In the genomic region with DNA sequence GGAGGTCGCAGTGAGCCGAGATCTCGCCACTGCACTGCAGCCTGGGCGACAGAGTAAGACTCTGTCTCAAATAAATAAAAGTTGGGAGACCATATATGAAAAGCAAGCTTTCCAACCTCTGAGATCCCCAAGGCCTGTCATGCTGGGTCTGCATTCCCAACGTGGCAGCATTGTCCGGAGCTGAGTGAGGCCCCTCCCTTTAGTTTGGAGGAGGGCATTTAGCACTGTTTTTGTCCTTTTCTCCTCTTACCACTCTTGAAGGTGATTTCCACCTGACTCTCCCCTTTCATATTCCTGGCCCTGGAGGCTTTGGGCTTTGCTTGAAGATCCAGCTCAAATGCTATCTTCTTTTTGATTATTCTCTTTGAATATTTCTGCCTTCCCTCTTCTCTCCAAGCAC, we compare ENCODE assay signal across 20 cellular contexts. TPM values are rescaled to one million over a fixed set of nuclear protein-coding genes. Genes with fewer than 3 reads are reported as not detected.
DNase-seq lines count a peak whose midpoint lies in the region; ATAC-seq and TF ChIP-seq lines count a peak whose summit lies in the region.
"Had no signal": no experiment of that assay in that cellular context is flagged by ENCODE, and none has a peak within 500 bp of the region (broad histone marks: within the 10 kb centered on the region; RNA-seq: fewer than 3 reads in every experiment).

No MANE protein-coding gene starts in this region.

- H3K4me3 ChIP-seq in spleen: no peak overlapping the region
- H3K4me3 ChIP-seq: BLaER1, HAP-1, MG63 had no signal

- H3K4me1 ChIP-seq in H9 (ENCODE audit: insufficient read depth, low read length) (peaks cover 10% of the 10 kb centered on the region; the same call in 1 of the 2 replicates), spleen (peaks cover 5 to 28% (median 21%) of the 10 kb centered on the region in 6 donors)

- no peak overlapping the region for H3K27ac ChIP-seq in CD4-positive, alpha-beta T cell (ENCODE audit: low read depth, low read length)
- H3K27ac ChIP-seq in H9 (ENCODE audit: insufficient read length, low read depth, low read length) (no peak overlapping the region), spleen (no peak overlapping the region)
- H3K27ac ChIP-seq: BLaER1 had no signal

- H3K18ac ChIP-seq in H9 (ENCODE audit: insufficient read length, low read depth, low read length): no peak overlapping the region

- TF ChIP-seq CTCF in CD4-positive, alpha-beta T cell (IDR thresholded peaks at IDR 0.05): no peak
- no peak for TF ChIP-seq CTCF in H9 (conservative IDR thresholded peaks at IDR 0.05)
- no peak for TF ChIP-seq CTCF in endothelial cell (IDR thresholded peaks at IDR 0.05; ENCODE audit: unreplicated experiment)
- TF ChIP-seq CTCF in spleen (IDR thresholded peaks at IDR 0.05 in 8 of 11, conservative IDR thresholded peaks at IDR 0.05 in 3 of 11): no peak

- no peak overlapping the region for H2BK120ac ChIP-seq in H9 (ENCODE audit: low read depth, low read length, poor library complexity, severe bottlenecking)

- POLR2A ChIA-PET in CD4-positive, alpha-beta T cell (lab: Charles Lee): no interaction called here

- ATAC-seq in CD4-positive, alpha-beta T cell (ENCODE audit: poor library complexity): no peak

- no peak overlapping the region for H3K27ac Mint-ChIP-seq in CD4-positive, alpha-beta T cell
- peak overlapping the region in 2 of 3 experiments; percentile 62 to 75; a peak in 1 of 7 replicates for H3K27ac Mint-ChIP-seq in H9
- peak overlapping the region; percentile 70 for H3K27ac Mint-ChIP-seq in endothelial cell (ENCODE audit: unreplicated experiment)
- H3K27ac Mint-ChIP-seq in activated naive CD4-positive, alpha-beta T cell treated with anti-CD3 and anti-CD28 coated beads, Interleukin-2, amount 10 ng/mL, durations not matched to agents 7 days and 5 days: no peak overlapping the region
- no peak overlapping the region for H3K27ac Mint-ChIP-seq in activated naive CD8-positive, alpha-beta T cell treated with anti-CD3 and anti-CD28 coated beads for 36 hours
- H3K27ac Mint-ChIP-seq: HFFc6 had no signal

- H3K9me3 Mint-ChIP-seq in CD4-positive, alpha-beta T cell: no peaks in the 10 kb centered on the region
- H3K9me3 Mint-ChIP-seq in H9 (no peaks in the 10 kb centered on the region), endothelial cell (ENCODE audit: unreplicated experiment) (no peaks in the 10 kb centered on the region)
- no peaks in the 10 kb centered on the region for H3K9me3 Mint-ChIP-seq in activated naive CD4-positive, alpha-beta T cell treated with anti-CD3 and anti-CD28 coated beads, Interleukin-2, amount 10 ng/mL, durations not matched to agents 7 days and 5 days
- no peaks in the 10 kb centered on the region for H3K9me3 Mint-ChIP-seq in activated naive CD8-positive, alpha-beta T cell treated with anti-CD3 and anti-CD28 coated beads for 36 hours
- H3K9me3 Mint-ChIP-seq: CD4-positive, CD25-positive, alpha-beta regulatory T cell; HFFc6 had no signal

- no peak overlapping the region for H3T11ph ChIP-seq in H9 (ENCODE audit: low read length)

- no peak overlapping the region for H3K56ac ChIP-seq in H9 (ENCODE audit: insufficient read length, low read depth, low read length)

- peaks cover 14% of the 10 kb centered on the region; the same call in 1 of the 2 replicates for H3K79me2 ChIP-seq in H9 (ENCODE audit: insufficient read depth, low read length)

- H3K4me2 ChIP-seq in H9 (ENCODE audit: insufficient read depth, insufficient read length, low read length): no peak overlapping the region
- H3K4me2 ChIP-seq: BLaER1 had no signal

- H2AFZ ChIP-seq in H9 (ENCODE audit: low read length): no peak overlapping the region

- no peak overlapping the region for H4K91ac ChIP-seq in H9 (ENCODE audit: insufficient read length, low read depth, low read length)

- no peaks in the 10 kb centered on the region for H3K9me3 ChIP-seq in CD4-positive, alpha-beta T cell (ENCODE audit: control insufficient read depth, low read length)
- no peaks in the 10 kb centered on the region for H3K9me3 ChIP-seq in H9 (ENCODE audit: control insufficient read depth, low read depth, low read length)
- no peaks in the 10 kb centered on the region for H3K9me3 ChIP-seq in spleen
- H3K9me3 ChIP-seq: BLaER1, HAP-1, MG63 had no signal

- H3K79me1 ChIP-seq in H9 (ENCODE audit: insufficient read depth, low read depth, low read length, poor library complexity, severe bottlenecking): peaks cover 7% of the 10 kb centered on the region

- CTCF ChIA-PET in CD4-positive, alpha-beta T cell (lab: Charles Lee): no interaction called here
- CTCF ChIA-PET in activated naive CD4-positive, alpha-beta T cell treated with anti-CD3 and anti-CD28 coated beads, Interleukin-2, amount 10 ng/mL, durations not matched to agents 7 days and 5 days (lab: Charles Lee): interaction anchor here (1.0 kb wide), 1 partner anchor 128 kb away, joined by 4 read pairs; no protein-coding TSS in a partner anchor

- H3K4me3 Mint-ChIP-seq in CD4-positive, alpha-beta T cell: peak overlapping the region; percentile 45
- H3K4me3 Mint-ChIP-seq in H9: peak overlapping the region in 1 of 2 experiments; percentile 50; a peak in 1 of 5 replicates
- no peak overlapping the region for H3K4me3 Mint-ChIP-seq in endothelial cell (ENCODE audit: unreplicated experiment)
- no peak overlapping the region for H3K4me3 Mint-ChIP-seq in activated naive CD4-positive, alpha-beta T cell treated with anti-CD3 and anti-CD28 coated beads, Interleukin-2, amount 10 ng/mL, durations not matched to agents 7 days and 5 days
- no peak overlapping the region for H3K4me3 Mint-ChIP-seq in activated naive CD8-positive, alpha-beta T cell treated with anti-CD3 and anti-CD28 coated beads for 36 hours
- H3K4me3 Mint-ChIP-seq: HFFc6 had no signal

- H2BK12ac ChIP-seq in H9 (ENCODE audit: insufficient read length, low read depth, low read length): no peak overlapping the region

- intact Hi-C loops in CD4-positive, alpha-beta T cell (cut with DNase I, micrococcal nuclease): loop anchor here in 1 of 2 experiments (10.0 kb wide), 1 partner anchor 204 kb away; a partner anchor contains a TSS
- intact Hi-C loops in spleen (cut with DNase I; ENCODE audit: low total_unique reads): no loop called here

- H3K36me3 Mint-ChIP-seq in CD4-positive, alpha-beta T cell (ENCODE audit: low read depth): peaks cover 4% of the 10 kb centered on the region
- H3K36me3 Mint-ChIP-seq in H9 (ENCODE audit: insufficient read depth in 1 of 3, low read depth in 3 of 3): peaks cover 4 to 18% (median 12%) of the 10 kb centered on the region in 3 experiments
- H3K36me3 Mint-ChIP-seq in endothelial cell (ENCODE audit: low read depth, unreplicated experiment): peaks cover 22% of the 10 kb centered on the region
- peaks cover 8% of the 10 kb centered on the region for H3K36me3 Mint-ChIP-seq in activated naive CD4-positive, alpha-beta T cell treated with anti-CD3 and anti-CD28 coated beads, Interleukin-2, amount 10 ng/mL, durations not matched to agents 7 days and 5 days
- H3K36me3 Mint-ChIP-seq in activated naive CD8-positive, alpha-beta T cell treated with anti-CD3 and anti-CD28 coated beads for 36 hours: no peaks in the 10 kb centered on the region
- H3K36me3 Mint-ChIP-seq: CD4-positive, CD25-positive, alpha-beta regulatory T cell had no signal

- no peak for TF ChIP-seq POLR2A in spleen (IDR thresholded peaks at IDR 0.05)

- no peak overlapping the region for H2AK5ac ChIP-seq in H9 (ENCODE audit: insufficient read length, low read length)

- no peak overlapping the region for H4K8ac ChIP-seq in H9 (replicated peaks; ENCODE audit: insufficient read length, low read depth, low read length)

- H3K4ac ChIP-seq in H9 (ENCODE audit: low read depth, low read length): no peak overlapping the region

- no peak overlapping the region for H2BK20ac ChIP-seq in H9 (ENCODE audit: low read depth, low read length, poor library complexity, severe bottlenecking)

- no peak overlapping the region for H2BK5ac ChIP-seq in H9 (ENCODE audit: insufficient read length, low read length)

- H3K9ac ChIP-seq in H9 (ENCODE audit: extremely low read depth, insufficient read length, low read length): no peak overlapping the region
- H3K9ac ChIP-seq: BLaER1 had no signal

- H3K27me3 Mint-ChIP-seq in CD4-positive, alpha-beta T cell: no peaks in the 10 kb centered on the region
- H3K27me3 Mint-ChIP-seq in H9 (ENCODE audit: low read depth): no peaks in the 10 kb centered on the region
- H3K27me3 Mint-ChIP-seq in endothelial cell (ENCODE audit: unreplicated experiment): peaks cover 8% of the 10 kb centered on the region
- peaks cover 20% of the 10 kb centered on the region for H3K27me3 Mint-ChIP-seq in activated naive CD4-positive, alpha-beta T cell treated with anti-CD3 and anti-CD28 coated beads, Interleukin-2, amount 10 ng/mL, durations not matched to agents 7 days and 5 days
- peaks cover 3% of the 10 kb centered on the region for H3K27me3 Mint-ChIP-seq in activated naive CD8-positive, alpha-beta T cell treated with anti-CD3 and anti-CD28 coated beads for 36 hours

- peaks cover 14% of the 10 kb centered on the region for H3K23me2 ChIP-seq in H9 (ENCODE audit: insufficient read length, low read depth, low read length, poor library complexity, severe bottlenecking)

- no CpG with 5 or more reads among the region's 6 CpGs for WGBS in H9 (ENCODE audit: extremely low coverage, insufficient read length, low lambda C conversion rate)
- WGBS in spleen, 5 donors: 85 to 95% (median 90%) methylated on average over 6 of the region's 6 CpGs

- no peak overlapping the region for H2BK15ac ChIP-seq in H9 (ENCODE audit: low read depth, low read length)

- peaks cover 20% of the 10 kb centered on the region for H3K4me1 Mint-ChIP-seq in CD4-positive, alpha-beta T cell (ENCODE audit: low read depth)
- H3K4me1 Mint-ChIP-seq in H9 (peaks cover 25 to 39% of the 10 kb centered on the region in 2 experiments), endothelial cell (ENCODE audit: unreplicated experiment) (peaks cover 20% of the 10 kb centered on the region)
- peaks cover 18% of the 10 kb centered on the region for H3K4me1 Mint-ChIP-seq in activated naive CD4-positive, alpha-beta T cell treated with anti-CD3 and anti-CD28 coated beads, Interleukin-2, amount 10 ng/mL, durations not matched to agents 7 days and 5 days
- H3K4me1 Mint-ChIP-seq in activated naive CD8-positive, alpha-beta T cell treated with anti-CD3 and anti-CD28 coated beads for 36 hours: peaks cover 17% of the 10 kb centered on the region

- no peak for DNase-seq in CD4-positive, alpha-beta T cell
- DNase-seq in H9 (no peak), endothelial cell (ENCODE audit: low spot score) (no peak), spleen (peak; percentile 23), DMS53 treated with DMSO at 0.1 percent for 48 hours (lab: John Stamatoyannopoulos, UW; ENCODE audit: unreplicated experiment) (no peak)
- no peak for DNase-seq in activated naive CD4-positive, alpha-beta T cell treated with anti-CD3 and anti-CD28 coated beads, Interleukin-2, amount 10 ng/mL, durations not matched to agents 7 days and 5 days
- DNase-seq in activated naive CD8-positive, alpha-beta T cell treated with anti-CD3 and anti-CD28 coated beads for 36 hours: no peak
- DNase-seq: CD4-positive, CD25-positive, alpha-beta regulatory T cell; HFFc6; KG1; MG63; NCI-H1105 treated with DMSO at 0.1 percent for 48 hours; NCI-H146; NCI-H1930; NCI-H2107; NCI-H446; NCI-H524 treated with DMSO at 0.1 percent for 48 hours; NCI-H774 had no signal

- no peak overlapping the region for H4K5ac ChIP-seq in H9 (ENCODE audit: insufficient read length, low read depth, low read length)

- H3K23ac ChIP-seq in H9 (ENCODE audit: insufficient read length, low read depth, low read length): no peak overlapping the region

- H4K20me1 ChIP-seq in H9 (ENCODE audit: control insufficient read depth, insufficient read depth, insufficient read length): no peaks in the 10 kb centered on the region

- H3K14ac ChIP-seq in H9 (ENCODE audit: insufficient read depth, low read length): no peak overlapping the region

- H3K36me3 ChIP-seq in spleen: peaks cover 0 to 17% (median 0%) of the 10 kb centered on the region in 6 donors
- H3K36me3 ChIP-seq: MG63 had no signal

- H3K27me3 ChIP-seq in CD4-positive, alpha-beta T cell (ENCODE audit: control insufficient read depth, insufficient read depth, low read length): no peaks in the 10 kb centered on the region
- H3K27me3 ChIP-seq in H9 (ENCODE audit: insufficient read depth, low read length) (no peaks in the 10 kb centered on the region), spleen (replicated peaks in 1 of 7) (peaks cover 0 to 12% (median 0%) of the 10 kb centered on the region in 7 donors)
- H3K27me3 ChIP-seq: BLaER1, MG63 had no signal

RNA-seq across cellular contexts. Expression of a gene that starts 3.2 kb away (rescaled TPM):
- total RNA-seq in CD4-positive, alpha-beta T cell: 10 to 100 TPM; 10.8 to 11.7 TPM
- total RNA-seq in H9 (2021) (32.7 and 35.0 TPM in 2 replicates), endothelial cell (ENCODE audit: unreplicated experiment) (77.6 TPM), spleen (10 to 100 TPM in 6 of 7 donors, 1 to 10 TPM in 1; 10.0 to 18.9 (median 11.9) TPM)
- polyA plus RNA-seq in spleen: 1 to 10 TPM; 5.1 to 8.6 (median 7.6) TPM
- 10 to 100 TPM; 16.0 to 17.0 TPM for total RNA-seq in activated naive CD8-positive, alpha-beta T cell treated with anti-CD3 and anti-CD28 coated beads for 36 hours

Comparison
In these comparisons a context has a peak if more than half of its experiments do, and no peak if none do; other contexts are left out.
1. H3K27ac Mint-ChIP-seq: peak in H9 (2 of 3) and endothelial cell (single experiment); none in CD4-positive, alpha-beta T cell (single experiment), activated naive CD4-positive, alpha-beta T cell treated with anti-CD3 and anti-CD28 coated beads, Interleukin-2, amount 10 ng/mL, durations not matched to agents 7 days and 5 days (single experiment) and activated naive CD8-positive, alpha-beta T cell treated with anti-CD3 and anti-CD28 coated beads for 36 hours (single experiment).